Comparison of ENCODE assay signal across 11 cellular contexts in genomic region chr15:66936115-66936863, GRCh38.
DNase-seq lines count a peak whose midpoint lies in the region; ATAC-seq and TF ChIP-seq lines count a peak whose summit lies in the region.
"Had no signal": no experiment of that assay in that cellular context is flagged by ENCODE, and none has a peak within 500 bp of the region (broad histone marks: within the 10 kb centered on the region; RNA-seq: fewer than 3 reads in every experiment).

No MANE protein-coding gene starts in this region.

- peak in 1 of 2 experiments; percentile 15 for DNase-seq in Caco-2
- DNase-seq in SK-N-SH, result peak; percentile 55
- peak; percentile 70 for DNase-seq in cardiac septum (ENCODE audit: low spot score)
- DNase-seq in gastrocnemius medialis, result no peak
- DNase-seq in GM20000 (ENCODE audit: low spot score), result no peak
- no peak for DNase-seq in NAMALWA (ENCODE audit: low spot score)
- DNase-seq: activated CD8-positive, alpha-beta memory T cell treated with anti-CD3 and anti-CD28 coated beads, Interleukin-2, amount 10 ng/mL, durations not matched to agents 7 days and 5 days; DMS79; stimulated activated CD4-positive, alpha-beta T cell treated with anti-CD3 and anti-CD28 coated beads, Interleukin-4, amount 100 ng/mL, for 24 hours had no signal

- peaks cover 20% of the 10 kb centered on the region for H3F3A ChIP-seq in SK-N-SH (replicated peaks; ENCODE audit: insufficient read depth)

- H2AFZ ChIP-seq in SK-N-SH (ENCODE audit: low read depth), result peak overlapping the region; percentile 81

- H3K27me3 Mint-ChIP-seq in Caco-2 (ENCODE audit: insufficient read depth, unreplicated experiment), result no peaks in the 10 kb centered on the region

- intact Hi-C loops in Caco-2 (cut with micrococcal nuclease; ENCODE audit: unreplicated experiment) (no loop called here), cardiac septum (cut with DNase I) (no loop called here), gastrocnemius medialis (cut with DNase I; ENCODE audit: low total_unique reads) (no loop called here)

- BruUV-seq in Caco-2 (replicated peaks; lab: Mats Ljungman, UMichigan), result no TSS peak

- TF ChIP-seq EP300 in SK-N-SH (IDR thresholded peaks at IDR 0.05; ENCODE audit: borderline replicate concordance in 1 of 2, low read depth in 1 of 2, low read length in 1 of 2), result no peak

- no peaks in the 10 kb centered on the region for H4K20me1 ChIP-seq in SK-N-SH (ENCODE audit: insufficient read depth)

- TF ChIP-seq RAD21 in SK-N-SH (IDR thresholded peaks at IDR 0.05; ENCODE audit: low read length), result no peak

- peaks cover 6% of the 10 kb centered on the region for H3K36me3 Mint-ChIP-seq in Caco-2 (ENCODE audit: insufficient read depth, unreplicated experiment)

- peaks cover 20% of the 10 kb centered on the region for H3K4me1 Mint-ChIP-seq in Caco-2 (ENCODE audit: low read depth, unreplicated experiment)

- H3K27ac ChIP-seq in SK-N-SH (ENCODE audit: low read depth in 2 of 2, low read length in 1 of 2) (peak overlapping the region in 1 of 2 experiments; percentile 3; a peak in 2 of 4 replicates), gastrocnemius medialis (peak overlapping the region; percentile 46 to 70 (median 55))

- H3K9ac ChIP-seq in SK-N-SH, result peak overlapping the region; percentile 34; the same call in 1 of the 2 replicates

- H3K27me3 ChIP-seq in Caco-2 (replicated peaks; ENCODE audit: control insufficient read depth, insufficient read depth, low read length), result no peaks in the 10 kb centered on the region
- no peaks in the 10 kb centered on the region for H3K27me3 ChIP-seq in SK-N-SH (ENCODE audit: insufficient read depth)
- peaks cover 15 to 20% (median 16%) of the 10 kb centered on the region in 3 donors for H3K27me3 ChIP-seq in gastrocnemius medialis

- H3K36me3 ChIP-seq in Caco-2 (ENCODE audit: control insufficient read depth, insufficient read depth, low read length) (no peaks in the 10 kb centered on the region), SK-N-SH (replicated peaks in 1 of 2; ENCODE audit: control insufficient read depth in 1 of 2, insufficient read depth in 2 of 2, low read length in 1 of 2) (no peaks in the 10 kb centered on the region), gastrocnemius medialis (no peaks in the 10 kb centered on the region)

- H3K4me2 ChIP-seq in SK-N-SH, result peak overlapping the region; percentile 71

- peaks cover 25% of the 10 kb centered on the region for H3K4me1 ChIP-seq in Caco-2
- H3K4me1 ChIP-seq in SK-N-SH (ENCODE audit: control insufficient read depth in 1 of 2, insufficient read depth in 2 of 2, low read depth in 1 of 2, low read length in 1 of 2), result peaks cover 13 to 19% of the 10 kb centered on the region in 2 experiments; a peak in 3 of 4 replicates
- H3K4me1 ChIP-seq in gastrocnemius medialis, result peaks cover 0 to 8% of the 10 kb centered on the region in 2 donors

- peak; percentile 34 to 49 for ATAC-seq in gastrocnemius medialis
- no peak for ATAC-seq in HG03159 (IDR thresholded peaks at IDR 0.05; ENCODE audit: unreplicated experiment)
- ATAC-seq in HG03432 (IDR thresholded peaks at IDR 0.05; ENCODE audit: unreplicated experiment), result no peak
- ATAC-seq: activated CD8-positive, alpha-beta memory T cell treated with anti-CD3 and anti-CD28 coated beads, Interleukin-2, amount 10 ng/mL, durations not matched to agents 7 days and 5 days had no signal

- 52% methylated on average over 18 of the region's 25 CpGs for WGBS in SK-N-SH (ENCODE audit: low lambda C conversion rate)

- no peaks in the 10 kb centered on the region for H3K9me2 ChIP-seq in SK-N-SH

- no peak overlapping the region for H3K4me3 Mint-ChIP-seq in Caco-2 (ENCODE audit: unreplicated experiment)
- H3K4me3 Mint-ChIP-seq: activated CD8-positive, alpha-beta memory T cell treated with anti-CD3 and anti-CD28 coated beads, Interleukin-2, amount 10 ng/mL, durations not matched to agents 7 days and 5 days had no signal

- in situ Hi-C loops in gastrocnemius medialis (cut with MboI; ENCODE audit: low sequenced_read_pairs in 4 of 4), result loop anchor here in 1 of 4 donors (25.0 kb wide), 2 partner anchors 501 to 901 kb away; partner anchors contain the start of genes RNU6-1 and SKOR1

- H3K4me3 ChIP-seq in Caco-2 (ENCODE audit: low read depth, low read length) (no peak overlapping the region), SK-N-SH (ENCODE audit: low read depth in 2 of 2, low read length in 1 of 2) (peak overlapping the region; percentile 31 to 36; a peak in 3 of 4 replicates), gastrocnemius medialis (peak overlapping the region; percentile 48 to 68 (median 52))

- no peaks in the 10 kb centered on the region for H3K79me2 ChIP-seq in SK-N-SH (ENCODE audit: insufficient read depth)

- POLR2A ChIA-PET in Caco-2 (lab: Charles Lee), result no interaction called here
- POLR2A ChIA-PET in SK-N-SH (lab: Yijun Ruan, JAX), result no interaction called here

- TF ChIP-seq POLR2A in gastrocnemius medialis (IDR thresholded peaks at IDR 0.05), result no peak

- H3K9me3 Mint-ChIP-seq in Caco-2 (ENCODE audit: unreplicated experiment), result peaks cover 17% of the 10 kb centered on the region

- TF ChIP-seq CTCF in Caco-2 (IDR thresholded peaks at IDR 0.05; ENCODE audit: insufficient read depth in 1 of 2, low read depth in 1 of 2, low read length in 1 of 2, severe bottlenecking in 1 of 2, unreplicated experiment in 1 of 2) (no peak), SK-N-SH (IDR thresholded peaks at IDR 0.05) (no peak), gastrocnemius medialis (IDR thresholded peaks at IDR 0.05 in 4 of 5, conservative IDR thresholded peaks at IDR 0.05 in 1 of 5) (no peak), GM20000 (IDR thresholded peaks at IDR 0.05; ENCODE audit: extremely low read depth, missing control alignments) (no peak)

- H3K9me3 ChIP-seq in Caco-2 (peaks cover 14% of the 10 kb centered on the region), SK-N-SH (no peaks in the 10 kb centered on the region), gastrocnemius medialis (no peaks in the 10 kb centered on the region)

- CTCF ChIA-PET in Caco-2 (lab: Charles Lee) (no interaction called here), SK-N-SH (lab: Yijun Ruan, JAX) (interaction anchor here (0.6 to 7.4 kb wide), 5 partner anchors 10 to 1255 kb away, joined by 3 to 44 read pairs (median 3); no protein-coding TSS in a partner anchor)

- H3K27ac Mint-ChIP-seq in Caco-2 (ENCODE audit: unreplicated experiment), result peak overlapping the region; percentile 16
- H3K27ac Mint-ChIP-seq: activated CD8-positive, alpha-beta memory T cell treated with anti-CD3 and anti-CD28 coated beads, Interleukin-2, amount 10 ng/mL, durations not matched to agents 7 days and 5 days had no signal

TF ChIP-seq in SK-N-SH, 30 proteins besides CTCF, POLR2A, EP300 and RAD21:
- TF ChIP-seq IRF3 (IDR thresholded peaks at IDR 0.05; ENCODE audit: low read depth, low read length) (no peak), RFX5 (IDR thresholded peaks at IDR 0.05; ENCODE audit: low read length) (no peak), TCF12 (IDR thresholded peaks at IDR 0.05) (peak; percentile 64), RXRA (IDR thresholded peaks at IDR 0.05; ENCODE audit: borderline replicate concordance, low read depth) (no peak)

Comparison
In these comparisons a context has a peak if more than half of its experiments do, and no peak if none do; other contexts are left out.
1. DNase-seq: peak in SK-N-SH (single experiment) and cardiac septum (single experiment); none in gastrocnemius medialis (0 of 2), GM20000 (single experiment) and NAMALWA (single experiment).
2. ATAC-seq: peak in gastrocnemius medialis (2 of 2); none in HG03159 (single experiment) and HG03432 (single experiment).